1 cellular context compared by ENCODE assay signal in genomic region chr1:201465698-201466290, GRCh38.
TF ChIP-seq lines count a peak whose summit lies in the region.

No MANE protein-coding gene starts in this region.

TF ChIP-seq in IMR-90, 13 proteins besides CTCF, POLR2A, EP300 and RAD21 (continued from another document):
- TF ChIP-seq, protein P1, sequence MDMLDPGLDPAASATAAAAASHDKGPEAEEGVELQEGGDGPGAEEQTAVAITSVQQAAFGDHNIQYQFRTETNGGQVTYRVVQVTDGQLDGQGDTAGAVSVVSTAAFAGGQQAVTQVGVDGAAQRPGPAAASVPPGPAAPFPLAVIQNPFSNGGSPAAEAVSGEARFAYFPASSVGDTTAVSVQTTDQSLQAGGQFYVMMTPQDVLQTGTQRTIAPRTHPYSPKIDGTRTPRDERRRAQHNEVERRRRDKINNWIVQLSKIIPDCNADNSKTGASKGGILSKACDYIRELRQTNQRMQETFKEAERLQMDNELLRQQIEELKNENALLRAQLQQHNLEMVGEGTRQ (IDR thresholded peaks at IDR 0.05; ENCODE audit: low read depth, low read length): no peak
- TF ChIP-seq RFX5 (IDR thresholded peaks at IDR 0.05; ENCODE audit: low read depth, low read length) (no peak), MAZ (IDR thresholded peaks at IDR 0.05; ENCODE audit: borderline replicate concordance, low read depth, low read length) (no peak), CEBPB (IDR thresholded peaks at IDR 0.05; ENCODE audit: low read depth, low read length) (no peak)
